ENCODE assay signal across 11 cellular contexts in the genomic region with DNA sequence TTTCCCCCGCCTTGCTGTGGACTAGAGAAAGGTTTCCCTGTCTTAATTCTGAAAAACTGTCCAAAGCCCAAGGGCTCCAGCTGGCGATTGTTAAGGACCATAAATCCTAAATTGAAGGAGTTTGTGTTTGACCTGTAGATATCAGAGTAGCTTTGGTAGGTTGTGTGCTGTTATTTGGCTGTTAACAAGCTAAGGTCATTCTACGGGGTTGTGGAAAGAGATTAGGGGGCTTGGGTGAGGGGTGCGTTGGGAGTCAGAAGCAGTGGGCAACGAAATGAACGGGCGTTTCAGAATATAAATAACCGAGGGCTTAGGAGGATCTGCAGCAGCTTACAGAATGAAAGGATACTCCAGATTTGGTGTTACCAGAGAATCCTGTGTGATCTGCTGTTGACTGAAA. TPM values are rescaled to one million over a fixed set of nuclear protein-coding genes. Genes with fewer than 3 reads are reported as not detected.
DNase-seq lines count a peak whose midpoint lies in the region; ATAC-seq and TF ChIP-seq lines count a peak whose summit lies in the region.
"Had no signal": no experiment of that assay in that cellular context is flagged by ENCODE, and none has a peak within 500 bp of the region (broad histone marks: within the 10 kb centered on the region; RNA-seq: fewer than 3 reads in every experiment).

No MANE protein-coding gene starts in this region.

- no peaks in the 10 kb centered on the region for H3K4me1 ChIP-seq in breast epithelium
- peaks cover 49% of the 10 kb centered on the region for H3K4me1 ChIP-seq in OCI-LY1 (ENCODE audit: insufficient read depth, low read length, severe bottlenecking)

- POLR2A ChIA-PET in MCF 10A (lab: Yijun Ruan, JAX), result interaction anchor here (0.6 to 8.4 kb wide), 4 partner anchors 10 to 263 kb away, joined by 3 to 89 read pairs (median 14); no protein-coding TSS in a partner anchor

- no peak overlapping the region for H3K27ac Mint-ChIP-seq in MCF 10A (ENCODE audit: low read depth, unreplicated experiment)
- H3K27ac Mint-ChIP-seq in endothelial cell (ENCODE audit: unreplicated experiment), result peak overlapping the region; percentile 22
- no peak overlapping the region for H3K27ac Mint-ChIP-seq in stimulated activated effector memory CD8-positive, alpha-beta T cell treated with anti-CD3 and anti-CD28 coated beads, Interleukin-12 subunit alpha, Interleukin-12 subunit beta, amount 100 ng/mL, for 72 hours
- H3K27ac Mint-ChIP-seq in Calu3 (ENCODE audit: unreplicated experiment), result no peak overlapping the region

- H3K79me2 ChIP-seq in OCI-LY1 (ENCODE audit: insufficient read depth, low read length), result no peaks in the 10 kb centered on the region

- H3K27me3 ChIP-seq in breast epithelium (peaks cover 0 to 68% of the 10 kb centered on the region in 2 donors), OCI-LY1 (ENCODE audit: insufficient read depth, low read length) (no peaks in the 10 kb centered on the region)

- no peak overlapping the region for H3K27ac ChIP-seq in breast epithelium
- no peak overlapping the region for H3K27ac ChIP-seq in OCI-LY1 (ENCODE audit: low read depth, low read length, poor library complexity, severe bottlenecking)
- H3K27ac ChIP-seq: tibial nerve had no signal

- H3K4me1 Mint-ChIP-seq in MCF 10A (ENCODE audit: insufficient read depth, unreplicated experiment) (peaks cover 28% of the 10 kb centered on the region), endothelial cell (ENCODE audit: unreplicated experiment) (peaks cover 34% of the 10 kb centered on the region), Calu3 (ENCODE audit: low read depth, unreplicated experiment) (peaks cover 51% of the 10 kb centered on the region)
- H3K4me1 Mint-ChIP-seq in stimulated activated effector memory CD8-positive, alpha-beta T cell treated with anti-CD3 and anti-CD28 coated beads, Interleukin-12 subunit alpha, Interleukin-12 subunit beta, amount 100 ng/mL, for 72 hours, result peaks cover 50% of the 10 kb centered on the region

- peak overlapping the region; percentile 83 for H3K4me2 ChIP-seq in OCI-LY1 (ENCODE audit: low read length)

- H3K9me3 Mint-ChIP-seq in MCF 10A (ENCODE audit: unreplicated experiment), result no peaks in the 10 kb centered on the region
- H3K9me3 Mint-ChIP-seq in endothelial cell (ENCODE audit: unreplicated experiment), result no peaks in the 10 kb centered on the region
- H3K9me3 Mint-ChIP-seq in stimulated activated effector memory CD8-positive, alpha-beta T cell treated with anti-CD3 and anti-CD28 coated beads, Interleukin-12 subunit alpha, Interleukin-12 subunit beta, amount 100 ng/mL, for 72 hours, result no peaks in the 10 kb centered on the region
- H3K9me3 Mint-ChIP-seq in Calu3 (ENCODE audit: low read depth, unreplicated experiment), result no peaks in the 10 kb centered on the region

- intact Hi-C loops in MCF 10A (cut with micrococcal nuclease), result no loop called here
- intact Hi-C loops in breast epithelium (cut with DNase I; ENCODE audit: low total_unique reads), result no loop called here
- intact Hi-C loops in Calu3 (cut with micrococcal nuclease; ENCODE audit: unreplicated experiment), result no loop called here

- peaks cover 6% of the 10 kb centered on the region; the same call in 1 of the 2 replicates for H3F3A ChIP-seq in OCI-LY1 (ENCODE audit: insufficient read depth, low read length)

- DNase-seq in MCF 10A (ENCODE audit: unreplicated experiment), result no peak
- no peak for DNase-seq in breast epithelium (ENCODE audit: low spot score in 2 of 2)
- DNase-seq in endothelial cell (ENCODE audit: low spot score), result no peak
- no peak for DNase-seq in stimulated activated effector memory CD8-positive, alpha-beta T cell treated with anti-CD3 and anti-CD28 coated beads, Interleukin-12 subunit alpha, Interleukin-12 subunit beta, amount 100 ng/mL, for 72 hours (ENCODE audit: low spot score in 2 of 2)
- no peak for DNase-seq in Calu3
- DNase-seq: COR-L47, NCI-H510A treated with DMSO at 0.1 percent for 48 hours had no signal

- H3K4me3 ChIP-seq in breast epithelium (no peak overlapping the region), OCI-LY1 (ENCODE audit: low read depth, low read length, poor library complexity, severe bottlenecking) (peak overlapping the region; percentile 67)

- BruUV-seq in MCF 10A (replicated peaks; lab: Mats Ljungman, UMichigan) (no TSS peak), Calu3 (replicated peaks; lab: Mats Ljungman, UMichigan) (no TSS peak)

- no peak overlapping the region for H2AFZ ChIP-seq in OCI-LY1 (ENCODE audit: low read length)

- H3K4me3 Mint-ChIP-seq in MCF 10A (ENCODE audit: unreplicated experiment), result peak overlapping the region; percentile 75
- H3K4me3 Mint-ChIP-seq in endothelial cell (ENCODE audit: unreplicated experiment), result peak overlapping the region; percentile 86
- H3K4me3 Mint-ChIP-seq in stimulated activated effector memory CD8-positive, alpha-beta T cell treated with anti-CD3 and anti-CD28 coated beads, Interleukin-12 subunit alpha, Interleukin-12 subunit beta, amount 100 ng/mL, for 72 hours, result peak overlapping the region; percentile 75
- no peak overlapping the region for H3K4me3 Mint-ChIP-seq in Calu3 (ENCODE audit: low read depth, unreplicated experiment)

- no peak for TF ChIP-seq POLR2A in breast epithelium (IDR thresholded peaks at IDR 0.05)

- no peaks in the 10 kb centered on the region for H4K20me1 ChIP-seq in OCI-LY1 (ENCODE audit: insufficient read depth, low read length)

- H3K9me2 ChIP-seq in OCI-LY1 (ENCODE audit: low read depth, low read length), result no peaks in the 10 kb centered on the region

- H3K9me3 ChIP-seq in breast epithelium (no peaks in the 10 kb centered on the region), OCI-LY1 (ENCODE audit: low read length) (no peaks in the 10 kb centered on the region)
- H3K9me3 ChIP-seq: tibial nerve had no signal

- H3K36me3 ChIP-seq in breast epithelium, result no peaks in the 10 kb centered on the region
- H3K36me3 ChIP-seq in OCI-LY1 (ENCODE audit: insufficient read depth, low read length), result no peaks in the 10 kb centered on the region
- H3K36me3 ChIP-seq: tibial nerve had no signal

- H3K36me3 Mint-ChIP-seq in MCF 10A (ENCODE audit: insufficient read depth, unreplicated experiment), result peaks cover 30% of the 10 kb centered on the region
- H3K36me3 Mint-ChIP-seq in endothelial cell (ENCODE audit: low read depth, unreplicated experiment), result no peaks in the 10 kb centered on the region
- H3K36me3 Mint-ChIP-seq in stimulated activated effector memory CD8-positive, alpha-beta T cell treated with anti-CD3 and anti-CD28 coated beads, Interleukin-12 subunit alpha, Interleukin-12 subunit beta, amount 100 ng/mL, for 72 hours, result peaks cover 38% of the 10 kb centered on the region
- H3K36me3 Mint-ChIP-seq in Calu3 (ENCODE audit: insufficient read depth, unreplicated experiment), result peaks cover 34% of the 10 kb centered on the region

- ATAC-seq in stimulated activated effector memory CD8-positive, alpha-beta T cell treated with anti-CD3 and anti-CD28 coated beads, Interleukin-12 subunit alpha, Interleukin-12 subunit beta, amount 100 ng/mL, for 72 hours, result no peak
- ATAC-seq in GM19397 (IDR thresholded peaks at IDR 0.05; ENCODE audit: unreplicated experiment) (no peak), HG02938 (IDR thresholded peaks at IDR 0.05; ENCODE audit: unreplicated experiment) (no peak)

- CTCF ChIA-PET in MCF 10A (lab: Yijun Ruan, JAX), result interaction anchor here (1.4 to 1.5 kb wide), 2 partner anchors 9 to 263 kb away, joined by 6 read pairs; no protein-coding TSS in a partner anchor
- CTCF ChIA-PET in Calu3 (lab: Charles Lee), result no interaction called here

- H3K27me3 Mint-ChIP-seq in MCF 10A (ENCODE audit: insufficient read depth, unreplicated experiment) (no peaks in the 10 kb centered on the region), endothelial cell (ENCODE audit: unreplicated experiment) (peaks cover 18% of the 10 kb centered on the region), Calu3 (ENCODE audit: unreplicated experiment) (peaks cover 11% of the 10 kb centered on the region)

- no peak overlapping the region for H3K9ac ChIP-seq in OCI-LY1 (ENCODE audit: low read length)

- TF ChIP-seq CTCF in MCF 10A (IDR thresholded peaks at IDR 0.05; ENCODE audit: unreplicated experiment) (no peak), breast epithelium (IDR thresholded peaks at IDR 0.05) (no peak), OCI-LY1 (IDR thresholded peaks at IDR 0.05; ENCODE audit: low read length) (no peak), endothelial cell (IDR thresholded peaks at IDR 0.05; ENCODE audit: unreplicated experiment) (no peak), Calu3 (IDR thresholded peaks at IDR 0.05; ENCODE audit: unreplicated experiment) (no peak)

RNA-seq across cellular contexts. Expression of a gene that starts 32.6 kb away (rescaled TPM):
- 9.9 and 16.4 TPM in 2 replicates for total RNA-seq in MCF 10A (2022)
- 10 to 100 TPM; 13.6 to 20.3 (median 13.8) TPM for total RNA-seq in breast epithelium
- total RNA-seq in endothelial cell (ENCODE audit: unreplicated experiment), result 8.2 TPM
- 28.2 and 36.3 TPM in 2 replicates for total RNA-seq in Calu3 (2022)

RNA-seq across cellular contexts. Expression of a gene that starts 50.5 kb away (rescaled TPM):
- 6.7 and 8.7 TPM in 2 replicates for total RNA-seq in MCF 10A (2022)
- 10 to 100 TPM in 2 of 3 donors, 1 to 10 TPM in 1; 4.8 to 18.7 (median 11.5) TPM for total RNA-seq in breast epithelium
- total RNA-seq in endothelial cell (ENCODE audit: unreplicated experiment), result 19.3 TPM
- total RNA-seq in Calu3 (2022), result 16.9 and 17.6 TPM in 2 replicates
